In genomic region chr10:119521443-119522204, GRCh38 we compare ENCODE assay signal across 12 cellular contexts. TPM values are rescaled to one million over a fixed set of nuclear protein-coding genes. Genes with fewer than 3 reads are reported as not detected.
DNase-seq lines count a peak whose midpoint lies in the region; ATAC-seq and TF ChIP-seq lines count a peak whose summit lies in the region.
"Had no signal": no experiment of that assay in that cellular context is flagged by ENCODE, and none has a peak within 500 bp of the region (broad histone marks: within the 10 kb centered on the region; RNA-seq: fewer than 3 reads in every experiment).

No MANE protein-coding gene starts in this region.

- DNase-seq in Daoy (ENCODE audit: low read depth) (peak; percentile 85), M059J (ENCODE audit: low read depth) (peak; percentile 89), cardiac fibroblast (ENCODE audit: low read depth in 2 of 2) (peak; percentile 51 to 78), sciatic nerve (ENCODE audit: low spot score) (no peak), DMS79 (lab: John Stamatoyannopoulos, UW) (no peak)
- no peak for DNase-seq in naive thymus-derived CD8-positive, alpha-beta T cell
- DNase-seq: NCI-H1436; SIG-M5; stimulated activated CD4-positive, alpha-beta T cell treated with anti-CD3 and anti-CD28 coated beads, Interleukin-12 subunit alpha, Interleukin-12 subunit beta, amount 100 ng/mL, for 4 hours had no signal

- intact Hi-C loops in sciatic nerve (cut with DNase I) = no loop called here

- H3K4me3 ChIP-seq in cardiac fibroblast (replicated peaks in 1 of 2; ENCODE audit: low read depth in 2 of 2, low read length in 2 of 2) = no peak overlapping the region
- H3K4me3 ChIP-seq: lung had no signal

- H3K36me3 Mint-ChIP-seq in naive thymus-derived CD8-positive, alpha-beta T cell = peaks cover 0 to 79% (median 22%) of the 10 kb centered on the region in 3 donors

- TF ChIP-seq CTCF in cardiac fibroblast (IDR thresholded peaks at IDR 0.05; ENCODE audit: low read depth, low read length) = no peak

- H3K4me3 Mint-ChIP-seq in naive thymus-derived CD8-positive, alpha-beta T cell = peak overlapping the region in 1 of 10 donors; percentile 8

- no peaks in the 10 kb centered on the region for H3K9me3 Mint-ChIP-seq in naive thymus-derived CD8-positive, alpha-beta T cell

- peaks cover 28 to 90% (median 75%) of the 10 kb centered on the region in 4 donors for H3K4me1 Mint-ChIP-seq in naive thymus-derived CD8-positive, alpha-beta T cell

- no peaks in the 10 kb centered on the region for H3K27me3 Mint-ChIP-seq in naive thymus-derived CD8-positive, alpha-beta T cell

- no peak for ATAC-seq in naive thymus-derived CD8-positive, alpha-beta T cell
- ATAC-seq in HG02981 (IDR thresholded peaks at IDR 0.05; ENCODE audit: unreplicated experiment) (no peak), HG02763 (IDR thresholded peaks at IDR 0.05; ENCODE audit: unreplicated experiment) (no peak), sciatic nerve (no peak)

- peak overlapping the region; percentile 77 to 97 (median 94) for H3K27ac Mint-ChIP-seq in naive thymus-derived CD8-positive, alpha-beta T cell

- POLR2A ChIA-PET in naive thymus-derived CD8-positive, alpha-beta T cell (lab: Charles Lee) = interaction anchor here (0.7 to 7.1 kb wide), 4 partner anchors 18 to 315 kb away, joined by 3 to 79 read pairs (median 6); partner anchors contain the start of gene RGS10

RNA-seq across cellular contexts. Expression of gene RGS10, which starts 20.9 kb away (rescaled TPM):
- total RNA-seq in Daoy (2014; rRNA removed; shearing (Covaris generic)) = 22.1 and 22.8 TPM in 2 replicates
- 18.6 and 32.4 TPM in 2 replicates for total RNA-seq in M059J (2014; rRNA removed; shearing (Covaris generic))
- 100 to 1,000 TPM; 251 to 268 TPM for total RNA-seq in naive thymus-derived CD8-positive, alpha-beta T cell
- polyA plus RNA-seq in naive thymus-derived CD8-positive, alpha-beta T cell = 100 to 1,000 TPM; 409 to 533 (median 504) TPM
- total RNA-seq in sciatic nerve = 30.0 TPM

Comparison
In these comparisons a context has a peak if more than half of its experiments do, and no peak if none do; other contexts are left out.
1. DNase-seq: peak in Daoy (single experiment), M059J (single experiment) and cardiac fibroblast (2 of 2); none in naive thymus-derived CD8-positive, alpha-beta T cell (0 of 10), sciatic nerve (single experiment) and DMS79 (single experiment).